In genomic region chr13:81334481-81334880, GRCh38 we compare ENCODE assay signal across 32 cellular contexts.
"Had no signal": no experiment of that assay in that cellular context is flagged by ENCODE, and none has a peak within 500 bp of the region (broad histone marks: within the 10 kb centered on the region; RNA-seq: fewer than 3 reads in every experiment).

No MANE protein-coding gene starts in this region.

- H3K27me3 ChIP-seq: ascending aorta, cardiac muscle cell had no signal

- H3K36me3 ChIP-seq: ascending aorta, cardiac muscle cell, WERI-Rb-1 had no signal

- H3K4me1 ChIP-seq: ascending aorta had no signal

- H3K27ac ChIP-seq: ascending aorta, cardiac muscle cell, WERI-Rb-1 had no signal

- ATAC-seq: activated CD4-positive, alpha-beta T cell treated with anti-CD3 and anti-CD28 coated beads for 36 hours; activated CD4-positive, CD25-positive, alpha-beta regulatory T cell treated with anti-CD3 and anti-CD28 coated beads, Interleukin-2, amount 50 U/mL, for 24 hours; activated CD8-positive, alpha-beta memory T cell treated with anti-CD3 and anti-CD28 coated beads, Interleukin-2, amount 10 ng/mL, durations not matched to agents 7 days and 5 days; activated CD8-positive, alpha-beta T cell treated with anti-CD3 and anti-CD28 coated beads, Interleukin-2, amount 10 ng/mL, durations not matched to agents 7 days and 5 days; activated naive CD8-positive, alpha-beta T cell treated with anti-CD3 and anti-CD28 coated beads, Interleukin-2, amount 50 U/mL, for 24 hours; WTC11 had no signal

- H3K9me3 ChIP-seq: ascending aorta had no signal

- DNase-seq: activated CD4-positive, alpha-beta memory T cell treated with anti-CD3 and anti-CD28 coated beads, Interleukin-2, amount 10 ng/mL, durations not matched to agents 7 days and 5 days; activated CD4-positive, alpha-beta T cell treated with anti-CD3 and anti-CD28 coated beads for 1 hour; activated CD4-positive, alpha-beta T cell treated with anti-CD3 and anti-CD28 coated beads for 36 hours; activated CD4-positive, alpha-beta T cell treated with anti-CD3 and anti-CD28 coated beads for 48 hours; activated CD4-positive, alpha-beta T cell treated with anti-CD3 and anti-CD28 coated beads, Interleukin-2, amount 10 ng/mL, durations not matched to agents 7 days and 5 days; activated CD4-positive, alpha-beta T cell treated with anti-CD3 and anti-CD28 coated beads, Interleukin-2, amount 50 U/mL, for 48 hours; activated CD4-positive, CD25-positive, alpha-beta regulatory T cell; activated CD8-positive, alpha-beta memory T cell treated with anti-CD3 and anti-CD28 coated beads for 24 hours; activated CD8-positive, alpha-beta memory T cell treated with anti-CD3 and anti-CD28 coated beads, Interleukin-2, amount 10 ng/mL, durations not matched to agents 7 days and 5 days; activated CD8-positive, alpha-beta memory T cell treated with anti-CD3 and anti-CD28 coated beads, Interleukin-2, amount 50 U/mL, for 48 hours; activated CD8-positive, alpha-beta T cell treated with anti-CD3 and anti-CD28 coated beads, Interleukin-2, amount 10 ng/mL, durations not matched to agents 7 days and 5 days; activated effector memory CD4-positive, alpha-beta T cell treated with Interleukin-2 at 50 U/mL for 16 hours; activated gamma-delta T cell; activated naive CD4-positive, alpha-beta T cell treated with anti-CD3 and anti-CD28 coated beads, Interleukin-2, amount 10 ng/mL, durations not matched to agents 7 days and 5 days; activated naive CD4-positive, alpha-beta T cell treated with Interleukin-2 at 50 U/mL for 16 hours; activated naive CD8-positive, alpha-beta T cell treated with anti-CD3 and anti-CD28 coated beads, Interleukin-2, amount 10 ng/mL, durations not matched to agents 7 days and 5 days; activated naive CD8-positive, alpha-beta T cell treated with anti-CD3 and anti-CD28 coated beads, Interleukin-2, amount 50 U/mL, for 24 hours; activated T-cell treated with anti-CD3 and anti-CD28 coated beads, Interleukin-2, amount 50 U/mL, for 24 hours; activated T-cell treated with anti-CD3 and anti-CD28 coated beads, Interleukin-2, amount 50 U/mL, for 48 hours; amygdala; anterior cingulate cortex; caudate nucleus; cerebellar nuclear complex; T-helper 1 cell; T-helper 2 cell; T-helper 9 cell; WERI-Rb-1 had no signal

- FAIRE-seq: bronchial epithelial cell had no signal

- H3K4me3 ChIP-seq: ascending aorta, cardiac muscle cell had no signal
